In the genomic region with DNA sequence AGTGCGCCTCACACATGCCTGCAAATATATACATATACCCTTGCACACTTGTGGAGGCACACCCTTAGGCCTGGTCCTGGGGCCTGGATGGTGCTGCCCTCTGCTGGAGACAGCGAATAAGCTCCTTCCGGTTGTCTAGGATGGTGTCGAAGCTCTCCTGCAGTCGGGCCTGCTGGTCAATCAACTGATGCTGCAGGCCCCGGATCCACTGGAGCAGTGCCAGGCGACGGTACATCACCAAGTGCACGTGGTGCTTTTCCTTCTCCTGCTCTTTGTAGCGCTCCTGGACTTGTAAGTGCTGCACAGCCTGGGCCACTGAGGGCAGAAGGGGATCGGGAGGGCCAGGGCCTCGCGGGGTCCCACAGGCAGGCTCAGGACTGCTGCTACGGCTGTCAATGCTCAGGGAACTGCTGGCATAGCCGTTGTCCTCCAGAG, we compare ENCODE assay signal across 8 cellular contexts. TPM values are rescaled to one million over a fixed set of nuclear protein-coding genes. Genes with fewer than 3 reads are reported as not detected.
DNase-seq lines count a peak whose midpoint lies in the region; ATAC-seq and TF ChIP-seq lines count a peak whose summit lies in the region.

No MANE protein-coding gene starts in this region.

- H3K9me3 ChIP-seq in Karpas-422 (ENCODE audit: low read length) (no peaks in the 10 kb centered on the region), ovary (no peaks in the 10 kb centered on the region), thoracic aorta (no peaks in the 10 kb centered on the region)

- intact Hi-C loops in ovary (cut with DNase I): loop anchor here in 1 of 4 donors (5.0 kb wide), 1 partner anchor 263 kb away; no protein-coding TSS in a partner anchor

- CTCF ChIA-PET in RWPE1 (lab: Yijun Ruan, JAX): interaction anchor here (0.5 to 3.7 kb wide), 15 partner anchors 12 to 740 kb away, joined by 3 to 24 read pairs (median 3); no protein-coding TSS in a partner anchor

- H3K4me3 ChIP-seq in Karpas-422 (ENCODE audit: low read length) (no peak overlapping the region), ovary (no peak overlapping the region), thoracic aorta (peak overlapping the region; percentile 31)

- H3K4me2 ChIP-seq in Karpas-422 (ENCODE audit: low read depth, low read length, poor library complexity, severe bottlenecking): no peak overlapping the region

- peak; percentile 84 for TF ChIP-seq CTCF in RWPE1 (conservative IDR thresholded peaks at IDR 0.05; ENCODE audit: low read depth)
- TF ChIP-seq CTCF in ovary (IDR thresholded peaks at IDR 0.05): peak; percentile 39 to 61 (median 46)
- peak; percentile 71 for TF ChIP-seq CTCF in thoracic aorta (IDR thresholded peaks at IDR 0.05)

- no peak overlapping the region for H2AFZ ChIP-seq in Karpas-422 (ENCODE audit: low read length)

- POLR2A ChIA-PET in RWPE1 (lab: Yijun Ruan, JAX; ENCODE audit: low non-redundant PET): interaction anchor here (0.6 kb wide), 1 partner anchor 54 kb away, joined by 3 read pairs; no protein-coding TSS in a partner anchor

- no peaks in the 10 kb centered on the region for H4K20me1 ChIP-seq in Karpas-422 (ENCODE audit: insufficient read depth, low read depth, low read length)

- H3K27ac ChIP-seq in Karpas-422 (ENCODE audit: low read length) (no peak overlapping the region), RWPE1 (peak overlapping the region; percentile 10; the same call in 1 of the 2 replicates), ovary (no peak overlapping the region), thoracic aorta (no peak overlapping the region)

- H3K36me3 ChIP-seq in Karpas-422 (ENCODE audit: insufficient read depth, low read length) (peaks cover 8% of the 10 kb centered on the region; the same call in 1 of the 2 replicates), ovary (no peaks in the 10 kb centered on the region), thoracic aorta (peaks cover 2% of the 10 kb centered on the region)

- DNase-seq in NK-92 treated with Interleukin-12 subunit alpha and Interleukin-12 subunit beta, amount 100 ng/mL, for 24 hours (lab: John Stamatoyannopoulos, UW): peak; percentile 32
- DNase-seq in NK-92 (lab: John Stamatoyannopoulos, UW; ENCODE audit: unreplicated experiment) (no peak), Karpas-422 (peak; percentile 93), RWPE1 (ENCODE audit: low spot score) (peak; percentile 70), fibroblast of the conjunctiva (ENCODE audit: low read depth) (peak; percentile 69), ovary (peak; percentile 50 to 74 (median 68)), thoracic aorta (ENCODE audit: low spot score) (no peak)
- peak; percentile 56 to 57 for DNase-seq in activated T-helper 1 cell treated with anti-CD3 and anti-CD28 coated beads, Interleukin-2, amount 50 U/mL, for 16 hours (ENCODE audit: low read depth in 1 of 2, low spot score in 1 of 2)

- TF ChIP-seq EP300 in ovary (IDR thresholded peaks at IDR 0.05): no peak

- H3K4me1 ChIP-seq in Karpas-422 (ENCODE audit: low read length) (peaks cover 27% of the 10 kb centered on the region), ovary (ENCODE audit: insufficient read depth) (peaks cover 4% of the 10 kb centered on the region), thoracic aorta (ENCODE audit: control insufficient read depth in 1 of 2, low read depth in 2 of 2) (peaks cover 22 to 37% of the 10 kb centered on the region in 2 donors)

- 33 to 36% (median 34%) methylated on average over 15 of the region's 15 CpGs for WGBS in ovary, 3 donors

- no peak for TF ChIP-seq POLR2A in ovary (IDR thresholded peaks at IDR 0.05)

- no peak for ATAC-seq in thoracic aorta (ENCODE audit: insufficient number of reproducible peaks, low FRiP score, low read depth)

- no peaks in the 10 kb centered on the region for H3K9me2 ChIP-seq in Karpas-422 (replicated peaks; ENCODE audit: insufficient read depth, low read length)

- no peak overlapping the region for H3K9ac ChIP-seq in Karpas-422 (ENCODE audit: low read length)

- peaks cover 12% of the 10 kb centered on the region; the same call in 1 of the 2 replicates for H3K79me2 ChIP-seq in Karpas-422 (ENCODE audit: low read length)

- no peaks in the 10 kb centered on the region for H3K27me3 ChIP-seq in Karpas-422 (ENCODE audit: low read length)
- no peaks in the 10 kb centered on the region for H3K27me3 ChIP-seq in ovary
- H3K27me3 ChIP-seq in thoracic aorta (replicated peaks; ENCODE audit: insufficient read depth): no peaks in the 10 kb centered on the region

RNA-seq across cellular contexts. Expression of a gene that starts 3.1 kb away (rescaled TPM):
- 3.9 and 9.8 TPM in 2 replicates for total RNA-seq in Karpas-422 (2014; rRNA removed; shearing (Covaris generic); ENCODE audit: low replicate concordance)
- total RNA-seq in ovary: 10 to 100 TPM in 5 of 7 donors, 1 to 10 TPM in 2; 8.0 to 13.8 (median 12.1) TPM
- polyA plus RNA-seq in ovary: 10 to 100 TPM in 1 of 2 donors, 1 to 10 TPM in 1; 6.5 to 20.0 TPM
- 10 to 100 TPM; 23.4 to 39.7 TPM for total RNA-seq in thoracic aorta

RNA-seq across cellular contexts. Expression of a gene that starts 54.2 kb away (rescaled TPM):
- 7.0 and 13.8 TPM in 2 replicates for total RNA-seq in Karpas-422 (2014; rRNA removed; shearing (Covaris generic); ENCODE audit: low replicate concordance)
- total RNA-seq in ovary (1 to 10 TPM in 1 of 7 donors, under 1 TPM in 4, not detected in 2; 0.05 to 1.8 (median 0.20) TPM), thoracic aorta (under 1 TPM; 0.27 to 0.56 TPM)
- under 1 TPM; 0.15 to 0.60 TPM for polyA plus RNA-seq in ovary

Comparison
In these comparisons a context has a peak if more than half of its experiments do, and no peak if none do; other contexts are left out.
1. DNase-seq: peak in NK-92 treated with Interleukin-12 subunit alpha and Interleukin-12 subunit beta, amount 100 ng/mL, for 24 hours (single experiment), Karpas-422 (single experiment), RWPE1 (single experiment), activated T-helper 1 cell treated with anti-CD3 and anti-CD28 coated beads, Interleukin-2, amount 50 U/mL, for 16 hours (2 of 2), fibroblast of the conjunctiva (single experiment) and ovary (5 of 5); none in NK-92 (single experiment) and thoracic aorta (single experiment).
2. Peak in every context shown above with its lines, with median percentiles within 50 percentile points of each other: CTCF ChIP-seq.